ENCODE assay signal across 1 cellular context in the genomic region with DNA sequence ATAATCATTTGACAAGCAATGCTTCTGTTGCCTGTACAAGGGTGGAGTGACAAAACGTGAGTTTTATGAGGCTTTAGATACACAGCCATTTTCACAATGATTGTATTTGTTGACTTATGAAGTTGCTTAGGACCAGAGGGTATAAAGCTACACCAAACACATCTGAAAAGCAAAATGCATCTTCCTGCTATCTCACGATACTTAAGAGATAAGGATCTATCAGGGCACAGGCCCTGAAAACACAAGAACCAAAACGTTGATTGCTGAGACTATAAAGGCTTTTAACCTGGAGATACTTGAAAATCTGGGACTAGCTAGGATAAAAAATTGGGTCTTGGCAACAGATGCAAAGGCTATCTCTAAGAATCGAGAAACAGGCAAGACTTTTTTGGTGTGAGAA.
TF ChIP-seq lines count a peak whose summit lies in the region.

No MANE protein-coding gene starts in this region.

TF ChIP-seq in SK-N-SH treated with all-trans-retinoic acid at 6 μM for 48 hours, 23 proteins besides CTCF, POLR2A, EP300 and RAD21 (continued from another document):
- TF ChIP-seq, protein P1, sequence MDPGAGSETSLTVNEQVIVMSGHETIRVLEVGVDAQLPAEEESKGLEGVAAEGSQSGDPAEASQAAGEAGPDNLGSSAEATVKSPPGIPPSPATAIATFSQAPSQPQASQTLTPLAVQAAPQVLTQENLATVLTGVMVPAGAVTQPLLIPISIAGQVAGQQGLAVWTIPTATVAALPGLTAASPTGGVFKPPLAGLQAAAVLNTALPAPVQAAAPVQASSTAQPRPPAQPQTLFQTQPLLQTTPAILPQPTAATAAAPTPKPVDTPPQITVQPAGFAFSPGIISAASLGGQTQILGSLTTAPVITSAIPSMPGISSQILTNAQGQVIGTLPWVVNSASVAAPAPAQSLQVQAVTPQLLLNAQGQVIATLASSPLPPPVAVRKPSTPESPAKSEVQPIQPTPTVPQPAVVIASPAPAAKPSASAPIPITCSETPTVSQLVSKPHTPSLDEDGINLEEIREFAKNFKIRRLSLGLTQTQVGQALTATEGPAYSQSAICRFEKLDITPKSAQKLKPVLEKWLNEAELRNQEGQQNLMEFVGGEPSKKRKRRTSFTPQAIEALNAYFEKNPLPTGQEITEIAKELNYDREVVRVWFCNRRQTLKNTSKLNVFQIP (CRISPR knock-in tag; IDR thresholded peaks at IDR 0.05; ENCODE audit: borderline replicate concordance, low read depth) = no peak
- no peak for TF ChIP-seq GLIS3 (CRISPR knock-in tag; IDR thresholded peaks at IDR 0.05)
- TF ChIP-seq ZC3H10 (CRISPR knock-in tag; IDR thresholded peaks at IDR 0.05) = no peak
- TF ChIP-seq CSDC2 (CRISPR knock-in tag; IDR thresholded peaks at IDR 0.05) = no peak
- TF ChIP-seq RARB (CRISPR knock-in tag; IDR thresholded peaks at IDR 0.05) = no peak
- no peak for TF ChIP-seq ZFP30 (CRISPR knock-in tag; IDR thresholded peaks at IDR 0.05)
- TF ChIP-seq SNAI2 (CRISPR knock-in tag; IDR thresholded peaks at IDR 0.05) = no peak
- TF ChIP-seq ISL1 (CRISPR knock-in tag; IDR thresholded peaks at IDR 0.05) = no peak
- TF ChIP-seq, protein P2, sequence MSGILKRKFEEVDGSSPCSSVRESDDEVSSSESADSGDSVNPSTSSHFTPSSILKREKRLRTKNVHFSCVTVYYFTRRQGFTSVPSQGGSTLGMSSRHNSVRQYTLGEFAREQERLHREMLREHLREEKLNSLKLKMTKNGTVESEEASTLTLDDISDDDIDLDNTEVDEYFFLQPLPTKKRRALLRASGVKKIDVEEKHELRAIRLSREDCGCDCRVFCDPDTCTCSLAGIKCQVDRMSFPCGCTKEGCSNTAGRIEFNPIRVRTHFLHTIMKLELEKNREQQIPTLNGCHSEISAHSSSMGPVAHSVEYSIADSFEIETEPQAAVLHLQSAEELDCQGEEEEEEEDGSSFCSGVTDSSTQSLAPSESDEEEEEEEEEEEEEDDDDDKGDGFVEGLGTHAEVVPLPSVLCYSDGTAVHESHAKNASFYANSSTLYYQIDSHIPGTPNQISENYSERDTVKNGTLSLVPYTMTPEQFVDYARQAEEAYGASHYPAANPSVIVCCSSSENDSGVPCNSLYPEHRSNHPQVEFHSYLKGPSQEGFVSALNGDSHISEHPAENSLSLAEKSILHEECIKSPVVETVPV (CRISPR knock-in tag; IDR thresholded peaks at IDR 0.05) = no peak
- no peak for TF ChIP-seq ZNF565 (CRISPR knock-in tag; conservative IDR thresholded peaks at IDR 0.05; ENCODE audit: low read depth)
